ENCODE assay signal across 9 cellular contexts in the genomic region with DNA sequence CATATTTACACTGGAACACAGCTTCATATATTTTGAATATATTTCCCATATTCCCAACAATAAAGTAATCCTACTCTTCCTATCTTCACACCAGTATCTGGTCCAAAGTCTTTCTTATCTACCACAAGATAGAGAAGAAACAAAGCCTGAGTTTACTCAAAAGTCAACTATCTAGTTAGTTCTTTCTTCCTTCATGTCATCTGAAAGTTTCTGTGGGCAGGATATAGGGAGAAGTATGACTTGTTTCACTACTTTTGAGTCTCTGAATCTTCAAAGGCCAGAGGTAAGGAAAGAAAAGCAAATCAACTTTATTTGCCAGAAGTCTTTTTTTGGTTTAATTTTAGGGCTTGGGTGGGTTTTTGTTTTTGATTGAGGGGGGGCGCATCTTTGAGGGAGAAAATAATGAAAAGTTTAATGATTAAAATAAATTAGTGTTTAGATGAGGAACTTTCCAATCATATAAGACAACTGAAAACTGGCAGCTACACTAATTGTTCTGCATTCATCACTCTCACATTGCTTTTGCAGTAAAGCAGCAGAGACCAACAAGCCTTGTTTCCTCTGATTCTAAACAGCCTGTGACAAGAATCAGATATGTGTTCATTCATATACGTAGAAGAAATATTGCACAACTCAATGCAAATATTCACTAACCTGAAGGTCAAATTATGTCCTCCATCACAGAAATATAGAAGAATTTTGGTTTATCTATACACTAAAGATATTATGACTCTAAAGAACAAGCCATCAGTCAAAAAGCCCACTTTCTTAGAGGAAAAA. TPM values are rescaled to one million over a fixed set of nuclear protein-coding genes. Genes with fewer than 3 reads are reported as not detected.
DNase-seq lines count a peak whose midpoint lies in the region; ATAC-seq lines count a peak whose summit lies in the region.
"Had no signal": no experiment of that assay in that cellular context is flagged by ENCODE, and none has a peak within 500 bp of the region (broad histone marks: within the 10 kb centered on the region; RNA-seq: fewer than 3 reads in every experiment).

No MANE protein-coding gene starts in this region.

- H3K36me3 ChIP-seq in Karpas-422 (ENCODE audit: insufficient read depth, low read length) = no peaks in the 10 kb centered on the region
- H3K36me3 ChIP-seq: sigmoid colon had no signal

- no peaks in the 10 kb centered on the region for H3K27me3 ChIP-seq in Karpas-422 (ENCODE audit: low read length)
- H3K27me3 ChIP-seq: sigmoid colon had no signal

- no peak overlapping the region for H3K9ac ChIP-seq in Karpas-422 (ENCODE audit: low read length)

- no peaks in the 10 kb centered on the region for H3K9me2 ChIP-seq in Karpas-422 (replicated peaks; ENCODE audit: insufficient read depth, low read length)

- POLR2A ChIA-PET in naive thymus-derived CD8-positive, alpha-beta T cell (lab: Charles Lee) = no interaction called here

- peak overlapping the region in 6 of 10 donors; percentile 0 to 63 (median 14) for H3K27ac Mint-ChIP-seq in naive thymus-derived CD8-positive, alpha-beta T cell

- no peaks in the 10 kb centered on the region for H3K79me2 ChIP-seq in Karpas-422 (ENCODE audit: low read length)

- no peak overlapping the region for H3K4me2 ChIP-seq in Karpas-422 (ENCODE audit: low read depth, low read length, poor library complexity, severe bottlenecking)

- no peaks in the 10 kb centered on the region for H3K27me3 Mint-ChIP-seq in naive thymus-derived CD8-positive, alpha-beta T cell

- peaks cover 55% of the 10 kb centered on the region for H4K20me1 ChIP-seq in Karpas-422 (ENCODE audit: insufficient read depth, low read depth, low read length)

- H3K4me1 Mint-ChIP-seq in naive thymus-derived CD8-positive, alpha-beta T cell = peaks cover 16 to 90% (median 65%) of the 10 kb centered on the region in 4 donors

- H3K27ac ChIP-seq in Karpas-422 (ENCODE audit: low read length) = no peak overlapping the region
- H3K27ac ChIP-seq: sigmoid colon had no signal

- H3K4me3 ChIP-seq in Karpas-422 (ENCODE audit: low read length) = no peak overlapping the region
- H3K4me3 ChIP-seq: sigmoid colon had no signal

- no peaks in the 10 kb centered on the region for H3K9me3 ChIP-seq in Karpas-422 (ENCODE audit: low read length)
- H3K9me3 ChIP-seq: sigmoid colon had no signal

- peak overlapping the region in 9 of 10 donors; percentile 20 to 69 (median 40) for H3K4me3 Mint-ChIP-seq in naive thymus-derived CD8-positive, alpha-beta T cell

- no peaks in the 10 kb centered on the region for H3K4me1 ChIP-seq in Karpas-422 (ENCODE audit: low read length)

- no peak overlapping the region for H2AFZ ChIP-seq in Karpas-422 (ENCODE audit: low read length)

- ATAC-seq in GM18868 (IDR thresholded peaks at IDR 0.05; ENCODE audit: unreplicated experiment) (peak; percentile 71), GM21786 (IDR thresholded peaks at IDR 0.05; ENCODE audit: unreplicated experiment) (peak; percentile 46), HG03575 (IDR thresholded peaks at IDR 0.05; ENCODE audit: extremely low read depth, insufficient number of reproducible peaks, low FRiP score, unreplicated experiment) (peak; percentile 44)
- peak in 1 of 2 donors; percentile 47 for ATAC-seq in naive thymus-derived CD8-positive, alpha-beta T cell

- no peak for DNase-seq in naive thymus-derived CD8-positive, alpha-beta T cell
- DNase-seq in DMS 273 (lab: John Stamatoyannopoulos, UW; ENCODE audit: unreplicated experiment) (no peak), Karpas-422 (no peak), A172 (ENCODE audit: low spot score) (no peak)
- DNase-seq: NCI-H1417 treated with DMSO at 0.1 percent for 48 hours, sigmoid colon had no signal

- peaks cover 9 to 25% (median 17%) of the 10 kb centered on the region in 3 donors for H3K36me3 Mint-ChIP-seq in naive thymus-derived CD8-positive, alpha-beta T cell

- H3K9me3 Mint-ChIP-seq in naive thymus-derived CD8-positive, alpha-beta T cell = peaks cover 3 to 22% (median 8%) of the 10 kb centered on the region in 9 donors

RNA-seq across cellular contexts. Expression of a gene that starts 19.6 kb away (rescaled TPM):
- 10 to 100 TPM; 18.6 to 18.7 TPM for total RNA-seq in naive thymus-derived CD8-positive, alpha-beta T cell
- polyA plus RNA-seq in naive thymus-derived CD8-positive, alpha-beta T cell = 1 to 10 TPM; 1.2 to 1.9 (median 1.8) TPM
- 1.8 and 4.9 TPM in 2 replicates for total RNA-seq in Karpas-422 (2014; rRNA removed; shearing (Covaris generic); ENCODE audit: low replicate concordance)
- 3.9 and 5.0 TPM in 2 replicates for total RNA-seq in A172 (2014; rRNA removed; shearing (Covaris generic))
